Comparison of ENCODE assay signal across 8 cellular contexts in genomic region chr15:60592386-60593339, GRCh38.
DNase-seq lines count a peak whose midpoint lies in the region; ATAC-seq and TF ChIP-seq lines count a peak whose summit lies in the region.

No MANE protein-coding gene starts in this region.

- no peaks in the 10 kb centered on the region for H3K9me3 ChIP-seq in iPS-15b (ENCODE audit: control insufficient read depth, insufficient read depth, low read length)

- H3K9ac ChIP-seq in iPS-15b (ENCODE audit: low read depth, low read length) = peak overlapping the region; percentile 87

- TF ChIP-seq CTCF in GM12864 (IDR thresholded peaks at IDR 0.05; ENCODE audit: low read depth, low read length, missing control alignments) = peak; percentile 40
- TF ChIP-seq CTCF in astrocyte of the spinal cord (IDR thresholded peaks at IDR 0.05; ENCODE audit: low read depth, low read length) = no peak

- in situ Hi-C loops in astrocyte of the spinal cord (cut with HindIII; ENCODE audit: low sequenced_read_pairs) = no loop called here

- no peaks in the 10 kb centered on the region for H3K36me3 ChIP-seq in iPS-15b (ENCODE audit: control insufficient read depth, insufficient read depth, low read length)

- peaks cover 23% of the 10 kb centered on the region for H3K27me3 ChIP-seq in iPS-15b (ENCODE audit: control insufficient read depth, insufficient read depth, low read length)

- ATAC-seq in HG02588 (IDR thresholded peaks at IDR 0.05; ENCODE audit: unreplicated experiment) = peak; percentile 81
- ATAC-seq in HG03025 (IDR thresholded peaks at IDR 0.05; ENCODE audit: low FRiP score, unreplicated experiment) = no peak

- peaks cover 12% of the 10 kb centered on the region for H3K4me1 ChIP-seq in iPS-15b (ENCODE audit: control insufficient read depth, insufficient read depth, low read length)

- no peak for DNase-seq in GM12864 (ENCODE audit: low read depth)
- peak; percentile 54 for DNase-seq in NCI-H128 (lab: John Stamatoyannopoulos, UW; ENCODE audit: unreplicated experiment)
- DNase-seq in T1000 (lab: John Stamatoyannopoulos, UW) = peak; percentile 57
- peak; percentile 54 for DNase-seq in astrocyte of the spinal cord (ENCODE audit: low read depth, low spot score)
- DNase-seq in skeletal muscle cell (ENCODE audit: low read depth) = no peak

- H3K4me3 ChIP-seq in GM12864 (ENCODE audit: low read depth, low read length) (peak overlapping the region; percentile 76), astrocyte of the spinal cord (ENCODE audit: low read depth, low read length) (peak overlapping the region; percentile 49), iPS-15b (ENCODE audit: low read depth, low read length) (peak overlapping the region; percentile 83), skeletal muscle cell (ENCODE audit: low read depth, low read length) (peak overlapping the region; percentile 79)

Comparison
In these comparisons a context has a peak if more than half of its experiments do, and no peak if none do; other contexts are left out.
1. DNase-seq: peak in NCI-H128 (single experiment), T1000 (single experiment) and astrocyte of the spinal cord (single experiment); none in GM12864 (single experiment) and skeletal muscle cell (single experiment).
2. Peak in every context shown above with its lines, with median percentiles within 50 percentile points of each other: H3K4me3 ChIP-seq.